18 cellular contexts compared by ENCODE assay signal in the genomic region with DNA sequence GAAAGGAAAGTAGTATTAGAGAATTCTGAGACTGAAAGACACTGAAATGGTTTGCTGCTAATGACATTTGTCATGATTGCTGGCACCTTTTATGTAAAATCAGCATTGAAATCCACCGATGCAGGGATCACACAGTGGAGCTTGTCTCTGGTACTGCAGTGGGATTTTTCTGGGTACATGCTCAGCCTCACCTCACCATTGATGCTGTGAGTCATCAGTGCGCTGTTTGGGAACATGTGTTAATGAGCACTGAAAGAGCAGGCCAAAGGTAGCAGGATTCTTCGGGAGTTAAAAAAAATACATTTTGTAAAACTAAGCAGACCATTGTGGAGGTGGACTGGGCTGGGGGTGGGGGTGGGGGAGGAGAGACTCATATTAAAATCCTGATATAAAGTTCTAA.
DNase-seq lines count a peak whose midpoint lies in the region; TF ChIP-seq lines count a peak whose summit lies in the region.
"Had no signal": no experiment of that assay in that cellular context is flagged by ENCODE, and none has a peak within 500 bp of the region (broad histone marks: within the 10 kb centered on the region; RNA-seq: fewer than 3 reads in every experiment).

No MANE protein-coding gene starts in this region.

- no peak overlapping the region for H3K27ac ChIP-seq in substantia nigra (ENCODE audit: low read depth, low read length, poor library complexity, severe bottlenecking)
- H3K27ac ChIP-seq: brain microvascular endothelial cell, dorsolateral prefrontal cortex, esophagus squamous epithelium, right lobe of liver, suprapubic skin had no signal

- BruUV-seq in Calu3 (replicated peaks; lab: Mats Ljungman, UMichigan): no TSS peak

- CTCF ChIA-PET in Calu3 (lab: Charles Lee): interaction anchor here (1.1 kb wide), 1 partner anchor 34 kb away, joined by 3 read pairs; no protein-coding TSS in a partner anchor

- intact Hi-C loops in Calu3 (cut with micrococcal nuclease; ENCODE audit: unreplicated experiment): loop anchor here (1.0 kb wide), 2 partner anchors 14 to 35 kb away; no protein-coding TSS in a partner anchor

- in situ Hi-C loops in KBM-7 (cut with MboI; ENCODE audit: low pct_unique_long_range_greater_than_20kb, low sequenced_read_pairs): no loop called here

- H3K27ac Mint-ChIP-seq in Calu3 (ENCODE audit: unreplicated experiment): peak overlapping the region; percentile 19
- H3K27ac Mint-ChIP-seq: activated CD4-positive, alpha-beta T cell treated with anti-CD3 and anti-CD28 coated beads, Interleukin-2, amount 10 ng/mL, durations not matched to agents 24 days and 14 days had no signal

- no peaks in the 10 kb centered on the region for H3K36me3 Mint-ChIP-seq in Calu3 (ENCODE audit: insufficient read depth, unreplicated experiment)

- peaks cover 14% of the 10 kb centered on the region for H3K27me3 Mint-ChIP-seq in Calu3 (ENCODE audit: unreplicated experiment)

- no peak overlapping the region for H3K4me3 Mint-ChIP-seq in Calu3 (ENCODE audit: low read depth, unreplicated experiment)
- H3K4me3 Mint-ChIP-seq: activated CD4-positive, alpha-beta T cell treated with anti-CD3 and anti-CD28 coated beads, Interleukin-2, amount 10 ng/mL, durations not matched to agents 24 days and 14 days had no signal

- TF ChIP-seq CTCF in Calu3 (IDR thresholded peaks at IDR 0.05; ENCODE audit: unreplicated experiment): no peak

- peaks cover 20% of the 10 kb centered on the region for H3K4me1 Mint-ChIP-seq in Calu3 (ENCODE audit: low read depth, unreplicated experiment)

- DNase-seq in Calu3 (peak; percentile 56), HT1080 (ENCODE audit: low read depth) (peak; percentile 21), astrocyte of the hippocampus (ENCODE audit: low read depth, low spot score) (peak; percentile 81), kidney glomerular epithelial cell (lab: John Stamatoyannopoulos, UW) (peak; percentile 8), T-helper 1 cell (no peak), substantia nigra (lab: John Stamatoyannopoulos, UW) (no peak), KBM-7 (no peak), HUDEP-2 (lab: John Stamatoyannopoulos, UW; ENCODE audit: unreplicated experiment in 76 of 76) (no peak)
- DNase-seq: activated CD4-positive, alpha-beta T cell treated with anti-CD3 and anti-CD28 coated beads, Interleukin-2, amount 10 ng/mL, durations not matched to agents 24 days and 14 days; activated naive CD4-positive, alpha-beta T cell treated with Interleukin-2 at 50 U/mL for 16 hours; brain microvascular endothelial cell; esophagus squamous epithelium; mucosa of descending colon; NCI-H1417; right lobe of liver; stimulated activated CD4-positive, alpha-beta T cell treated with anti-CD3 and anti-CD28 coated beads, Interleukin-1b, Interleukin-23, amount 100 ng/mL, for 48 hours had no signal

- no peaks in the 10 kb centered on the region for H3K9me3 Mint-ChIP-seq in Calu3 (ENCODE audit: low read depth, unreplicated experiment)
- H3K9me3 Mint-ChIP-seq: activated CD4-positive, alpha-beta T cell treated with anti-CD3 and anti-CD28 coated beads, Interleukin-2, amount 10 ng/mL, durations not matched to agents 24 days and 14 days had no signal

Comparison
In these comparisons a context has a peak if more than half of its experiments do, and no peak if none do; other contexts are left out.
1. DNase-seq: peak in Calu3 (single experiment), HT1080 (single experiment), astrocyte of the hippocampus (single experiment) and kidney glomerular epithelial cell (single experiment); none in T-helper 1 cell (0 of 5), substantia nigra (0 of 49), KBM-7 (single experiment) and HUDEP-2 (0 of 76).